8 cellular contexts compared by ENCODE assay signal in the genomic region with DNA sequence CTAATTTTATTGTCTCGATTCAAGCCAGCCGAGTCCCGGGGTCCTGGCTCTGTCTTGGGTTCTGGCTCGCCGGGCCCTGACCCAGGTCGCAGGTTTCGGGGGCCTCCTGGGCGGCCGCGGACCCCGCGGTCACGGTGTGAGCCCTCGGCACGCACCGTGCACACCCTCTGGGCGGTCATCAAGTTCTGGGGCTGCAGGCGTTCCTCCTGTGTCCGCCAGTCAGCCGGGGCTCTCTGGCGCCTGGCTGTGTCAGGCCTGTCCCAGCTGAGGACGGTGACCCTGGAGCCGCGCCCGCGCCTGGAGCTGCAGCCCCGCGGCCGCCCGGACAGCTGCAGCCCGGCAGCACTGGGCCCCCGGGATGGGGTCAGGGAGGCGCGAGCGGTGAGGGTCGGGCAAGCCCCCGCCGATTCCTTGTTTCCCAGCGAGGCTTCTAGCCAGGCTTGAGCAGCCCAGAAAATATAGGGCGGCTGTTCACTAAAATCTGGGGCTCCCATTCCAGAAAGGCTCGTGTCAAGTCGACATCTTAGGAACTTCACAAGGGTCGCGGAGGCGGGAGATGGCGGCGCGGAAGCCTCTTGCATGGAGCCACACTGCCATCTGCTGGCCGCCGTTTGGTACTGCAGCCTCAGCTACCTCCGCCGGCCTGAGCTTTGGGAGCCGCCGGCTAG. TPM values are rescaled to one million over a fixed set of nuclear protein-coding genes. Genes with fewer than 3 reads are reported as not detected.
DNase-seq lines count a peak whose midpoint lies in the region; ATAC-seq and TF ChIP-seq lines count a peak whose summit lies in the region.

No MANE protein-coding gene starts in this region.

- peak overlapping the region; percentile 72 for H3K18ac ChIP-seq in neuronal stem cell (ENCODE audit: low read length)

- no peak overlapping the region for H2BK5ac ChIP-seq in neuronal stem cell (ENCODE audit: low read length)

- no peak overlapping the region for H4K8ac ChIP-seq in neuronal stem cell (ENCODE audit: low read depth, low read length)

- H3K23ac ChIP-seq in neuronal stem cell (ENCODE audit: low read depth, low read length, poor library complexity): no peak overlapping the region

- TF ChIP-seq EP300 in stomach (IDR thresholded peaks at IDR 0.05): no peak

- H3K27me3 ChIP-seq in RWPE2 (ENCODE audit: insufficient read depth, poor library complexity, severe bottlenecking) (no peaks in the 10 kb centered on the region), neuronal stem cell (ENCODE audit: control insufficient read depth in 3 of 3, insufficient read depth in 3 of 3, low read depth in 1 of 3, low read length in 3 of 3) (peaks cover 74 to 97% (median 94%) of the 10 kb centered on the region in 3 experiments), stomach (peaks cover 26 to 100% (median 91%) of the 10 kb centered on the region in 3 donors)

- H3K4me3 ChIP-seq in RWPE2 (ENCODE audit: severe bottlenecking) (peak overlapping the region; percentile 44), fibroblast of villous mesenchyme (ENCODE audit: low read depth, low read length) (peak overlapping the region; percentile 60), neuronal stem cell (ENCODE audit: low read length in 2 of 2) (peak overlapping the region; percentile 48 to 74), stomach (peak overlapping the region; percentile 54 to 67 (median 60))

- H3K9ac ChIP-seq in neuronal stem cell (ENCODE audit: low read depth, low read length, poor library complexity): peak overlapping the region; percentile 72

- peak overlapping the region; percentile 27 for H2BK15ac ChIP-seq in neuronal stem cell (ENCODE audit: low read length)

- no peak overlapping the region for H3K4ac ChIP-seq in neuronal stem cell (ENCODE audit: low read length)

- peak; percentile 98 for TF ChIP-seq CTCF in C4-2B (conservative IDR thresholded peaks at IDR 0.05)
- TF ChIP-seq CTCF in RWPE2 (IDR thresholded peaks at IDR 0.05; ENCODE audit: poor library complexity, severe bottlenecking): peak; percentile 98
- TF ChIP-seq CTCF in fibroblast of villous mesenchyme (IDR thresholded peaks at IDR 0.05; ENCODE audit: insufficient read depth, low read depth, low read length): peak; percentile 92
- TF ChIP-seq CTCF in stomach (IDR thresholded peaks at IDR 0.05): peak in 6 of 7 experiments; percentile 70 to 100 (median 98)

- H3K9me3 ChIP-seq in RWPE2 (ENCODE audit: severe bottlenecking): no peaks in the 10 kb centered on the region
- peaks cover 25 to 43% of the 10 kb centered on the region in 2 donors for H3K9me3 ChIP-seq in neuronal stem cell (replicated peaks in 1 of 2; ENCODE audit: control insufficient read depth in 2 of 2, insufficient read depth in 1 of 2, low read depth in 1 of 2, low read length in 2 of 2)
- H3K9me3 ChIP-seq in stomach: peaks cover 0 to 13% (median 3%) of the 10 kb centered on the region in 4 donors

- peaks cover 18% of the 10 kb centered on the region for H3K36me3 ChIP-seq in RWPE2 (ENCODE audit: low read depth)
- no peaks in the 10 kb centered on the region for H3K36me3 ChIP-seq in neuronal stem cell (replicated peaks in 1 of 2; ENCODE audit: control insufficient read depth in 2 of 2, insufficient read depth in 2 of 2, low read length in 2 of 2)
- H3K36me3 ChIP-seq in stomach: no peaks in the 10 kb centered on the region

- in situ Hi-C loops in KBM-7 (cut with MboI; ENCODE audit: low pct_unique_long_range_greater_than_20kb, low sequenced_read_pairs): loop anchor here (25.0 kb wide), 1 partner anchor 1298 kb away; no protein-coding TSS in a partner anchor

- no CpG with 5 or more reads among the region's 54 CpGs for WGBS in neuronal stem cell (ENCODE audit: extremely low coverage in 2 of 2, insufficient read length in 2 of 2, insufficient replicate concordance in 1 of 2), 2 donors
- 1 to 7% (median 3%) methylated on average over 19 to 54 of the region's 54 CpGs for WGBS in stomach, 5 donors

- peak overlapping the region; percentile 71 for H3K27ac ChIP-seq in C4-2B
- H3K27ac ChIP-seq in RWPE2 (ENCODE audit: poor library complexity, severe bottlenecking): peak overlapping the region; percentile 93
- no peak overlapping the region for H3K27ac ChIP-seq in neuronal stem cell (replicated peaks; ENCODE audit: low read length)
- H3K27ac ChIP-seq in stomach: peak overlapping the region in 2 of 5 donors; percentile 34 to 99

- intact Hi-C loops in stomach (cut with DNase I; ENCODE audit: low total_unique reads): loop anchor here (5.0 kb wide), 2 partner anchors 478 to 793 kb away; no protein-coding TSS in a partner anchor

- peak overlapping the region; percentile 97 for H3K4me2 ChIP-seq in neuronal stem cell (ENCODE audit: insufficient read depth, low read length, poor library complexity, severe bottlenecking)

- H2BK120ac ChIP-seq in neuronal stem cell (ENCODE audit: low read depth, low read length): no peak overlapping the region

- DNase-seq in KBM-7 (peak; percentile 94), RWPE2 (ENCODE audit: low spot score) (peak; percentile 87), fibroblast of villous mesenchyme (ENCODE audit: low read depth) (peak; percentile 90), neuronal stem cell (ENCODE audit: low spot score) (peak; percentile 91), stomach (peak; percentile 88)
- peak; percentile 69 for DNase-seq in activated effector memory CD4-positive, alpha-beta T cell treated with Interleukin-2 at 50 U/mL for 16 hours

- no peak overlapping the region for H3K14ac ChIP-seq in neuronal stem cell (ENCODE audit: low read length)

- H3K4me1 ChIP-seq in RWPE2 (ENCODE audit: insufficient read depth, poor library complexity, severe bottlenecking) (peaks cover 4% of the 10 kb centered on the region), neuronal stem cell (ENCODE audit: control insufficient read depth in 2 of 2, insufficient read depth in 1 of 2, low read depth in 1 of 2, low read length in 2 of 2) (no peaks in the 10 kb centered on the region), stomach (peaks cover 16 to 56% (median 49%) of the 10 kb centered on the region in 4 donors)

- H4K91ac ChIP-seq in neuronal stem cell (ENCODE audit: low read depth, low read length, poor library complexity): no peak overlapping the region

- no peak overlapping the region for H2AK5ac ChIP-seq in neuronal stem cell (ENCODE audit: low read depth, low read length)

- H2BK12ac ChIP-seq in neuronal stem cell (ENCODE audit: low read length): no peak overlapping the region

- H2AFZ ChIP-seq in neuronal stem cell (ENCODE audit: low read length): peak overlapping the region; percentile 99

- ATAC-seq in GM19395 (IDR thresholded peaks at IDR 0.05; ENCODE audit: unreplicated experiment) (peak; percentile 65), RWPE2 (ENCODE audit: low read depth) (peak; percentile 11)

- no peak for TF ChIP-seq POLR2A in stomach (IDR thresholded peaks at IDR 0.05)

- H3K79me1 ChIP-seq in neuronal stem cell (ENCODE audit: low read depth, low read length): peaks cover 2% of the 10 kb centered on the region

RNA-seq across cellular contexts. Expression of a gene that starts 4.2 kb away (rescaled TPM):
- total RNA-seq in fibroblast of villous mesenchyme (2.2 and 2.3 TPM in 2 replicates), stomach (10 to 100 TPM in 1 of 5 donors, 1 to 10 TPM in 3, not detected in 1; 1.1 to 34.8 (median 3.3) TPM)
- not detected for polyA plus RNA-seq in neuronal stem cell (2013, experiment 1 of 2)
- polyA plus RNA-seq in neuronal stem cell (2013, experiment 2 of 2): not detected
- polyA plus RNA-seq in stomach: 1 to 10 TPM in 1 of 3 donors, under 1 TPM in 2; 0.98 to 7.9 (median 1.00) TPM

RNA-seq across cellular contexts. Expression of a gene that starts 4.7 kb away (rescaled TPM):
- total RNA-seq in fibroblast of villous mesenchyme (17.1 and 20.3 TPM in 2 replicates), stomach (10 to 100 TPM in 1 of 5 donors, not detected in 4; 68.1 TPM)
- not detected for polyA plus RNA-seq in neuronal stem cell (2013, experiment 1 of 2)
- not detected for polyA plus RNA-seq in neuronal stem cell (2013, experiment 2 of 2)
- polyA plus RNA-seq in stomach: under 1 TPM in 1 of 3 donors, not detected in 2; 0.25 TPM

RNA-seq across cellular contexts. Expression of a gene that starts 8.3 kb away (rescaled TPM):
- 9.3 and 11.7 TPM in 2 replicates for total RNA-seq in fibroblast of villous mesenchyme
- polyA plus RNA-seq in neuronal stem cell (2013, experiment 1 of 2): not detected
- not detected for polyA plus RNA-seq in neuronal stem cell (2013, experiment 2 of 2)
- total RNA-seq in stomach: 10 to 100 TPM in 1 of 5 donors, 1 to 10 TPM in 2, under 1 TPM in 2; 0.87 to 42.6 (median 5.2) TPM
- 1 to 10 TPM; 2.8 to 5.2 (median 4.8) TPM for polyA plus RNA-seq in stomach

RNA-seq across cellular contexts. Expression of a gene that starts 13.1 kb away (rescaled TPM):
- 10.6 and 11.2 TPM in 2 replicates for total RNA-seq in fibroblast of villous mesenchyme
- polyA plus RNA-seq in neuronal stem cell (2013, experiment 1 of 2): not detected
- polyA plus RNA-seq in neuronal stem cell (2013, experiment 2 of 2): not detected
- total RNA-seq in stomach: 10 to 100 TPM in 1 of 5 donors, 1 to 10 TPM in 1, not detected in 3; 3.7 to 12.7 TPM
- polyA plus RNA-seq in stomach: under 1 TPM in 1 of 3 donors, not detected in 2; 0.81 TPM

RNA-seq across cellular contexts. Expression of a gene that starts 13.4 kb away (rescaled TPM):
- total RNA-seq in fibroblast of villous mesenchyme (39.0 and 47.1 TPM in 2 replicates), stomach (100 to 1,000 TPM in 1 of 5 donors, under 1 TPM in 1, not detected in 3; 0.92 to 337 TPM)
- not detected for polyA plus RNA-seq in neuronal stem cell (2013, experiment 1 of 2)
- not detected for polyA plus RNA-seq in neuronal stem cell (2013, experiment 2 of 2)
- under 1 TPM in 1 of 3 donors, not detected in 2; 0.18 TPM for polyA plus RNA-seq in stomach
